ENCODE assay signal across 26 cellular contexts in the genomic region with DNA sequence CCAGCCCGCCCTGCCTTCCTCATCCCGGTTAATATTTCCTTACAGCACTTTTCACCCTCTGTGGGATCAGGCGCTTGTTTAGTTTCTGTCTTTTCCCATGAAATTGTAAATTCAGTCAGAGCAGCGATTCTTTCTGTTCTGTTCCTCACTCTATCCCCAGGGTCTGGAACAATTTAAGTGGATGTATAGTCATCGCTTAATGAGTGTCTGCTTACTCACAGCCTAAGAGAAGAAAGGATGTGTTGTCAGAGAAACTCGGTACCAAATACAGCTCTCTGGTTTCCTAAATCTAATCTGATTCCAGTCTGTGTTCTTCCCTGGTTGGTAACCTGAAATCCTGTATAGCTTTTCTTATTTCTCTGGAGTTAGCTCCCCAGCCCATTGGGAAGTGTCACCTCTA. TPM values are rescaled to one million over a fixed set of nuclear protein-coding genes. Genes with fewer than 3 reads are reported as not detected.
DNase-seq lines count a peak whose midpoint lies in the region; ATAC-seq and TF ChIP-seq lines count a peak whose summit lies in the region.
"Had no signal": no experiment of that assay in that cellular context is flagged by ENCODE, and none has a peak within 500 bp of the region (broad histone marks: within the 10 kb centered on the region; RNA-seq: fewer than 3 reads in every experiment).

No MANE protein-coding gene starts in this region.

- DNase-seq in GM23338 (ENCODE audit: low spot score) (no peak), SK-N-SH (no peak), fibroblast of mammary gland (ENCODE audit: low read depth) (peak; percentile 69), stromal cell of bone marrow (ENCODE audit: low read depth) (peak; percentile 70), left ventricle myocardium inferior (no peak), 8988T (no peak)
- DNase-seq: activated naive CD4-positive, alpha-beta T cell treated with anti-CD3 and anti-CD28 coated beads, Interleukin-2, amount 10 ng/mL, durations not matched to agents 7 days and 5 days; amygdala; CD4-positive, alpha-beta memory T cell; cortex of kidney; GDM1; left ventricle myocardium superior; NCI-H1105; NCI-H1930; NCI-H69; right cardiac atrium; stimulated activated CD4-positive, alpha-beta T cell treated with anti-CD3 and anti-CD28 coated beads, Interleukin-4, amount 100 ng/mL, for 24 hours; stimulated activated naive B cell treated with anti-CD40 and anti-IgM and Interleukin-4, amounts not matched to agents 10 μg/mL and 1 μg/mL and 100 μg/mL, for 72 hours; T-helper 9 cell had no signal

- ATAC-seq in GM23338 (no peak), GM19452 (IDR thresholded peaks at IDR 0.05; ENCODE audit: unreplicated experiment) (no peak)
- ATAC-seq: left ventricle myocardium superior; right cardiac atrium; stimulated activated naive B cell treated with anti-CD40 and anti-IgM and Interleukin-4, amounts not matched to agents 10 μg/mL and 1 μg/mL and 100 μg/mL, for 72 hours had no signal

- WGBS in SK-N-SH (ENCODE audit: low lambda C conversion rate), result 40% methylated on average over 6 of the region's 6 CpGs

- peaks cover 4% of the 10 kb centered on the region for H3K27me3 Mint-ChIP-seq in GM23338 (ENCODE audit: insufficient read depth, low read depth, poor library complexity)

- H3K9me3 ChIP-seq in SK-N-SH, result no peaks in the 10 kb centered on the region
- H3K9me3 ChIP-seq in left ventricle myocardium inferior (replicated peaks), result no peaks in the 10 kb centered on the region
- H3K9me3 ChIP-seq: vagina had no signal

- H3K4me2 ChIP-seq in GM23338 (no peak overlapping the region), SK-N-SH (0 out of 2 replicates have a peak overlapping the region, but pooled peaks have one; percentile 33)

- no peak overlapping the region for H3K27ac ChIP-seq in GM23338 (ENCODE audit: low read depth)
- no peak overlapping the region for H3K27ac ChIP-seq in SK-N-SH (ENCODE audit: low read depth in 2 of 2, low read length in 1 of 2)
- H3K27ac ChIP-seq in left ventricle myocardium inferior (replicated peaks), result no peak overlapping the region
- H3K27ac ChIP-seq: cardiac muscle cell, parathyroid adenoma, vagina had no signal

- intact Hi-C loops in left ventricle myocardium inferior (cut with micrococcal nuclease), result no loop called here

- POLR2A ChIA-PET in SK-N-SH (lab: Yijun Ruan, JAX), result interaction anchor here (0.6 kb wide), 1 partner anchor 237 kb away, joined by 3 read pairs; no protein-coding TSS in a partner anchor

- no peaks in the 10 kb centered on the region for H3K36me3 Mint-ChIP-seq in GM23338 (ENCODE audit: low read depth)
- H3K36me3 Mint-ChIP-seq: activated naive CD4-positive, alpha-beta T cell treated with anti-CD3 and anti-CD28 coated beads, Interleukin-2, amount 10 ng/mL, durations not matched to agents 7 days and 5 days; CD4-positive, alpha-beta memory T cell; natural killer cell treated with Interleukin-12 subunit alpha and Interleukin-12 subunit beta and Interleukin-15 and Interleukin-18, amount 100 ng/mL, for 72 hours; stimulated activated naive B cell treated with anti-CD40 and anti-IgM and Interleukin-4, amounts not matched to agents 10 μg/mL and 1 μg/mL and 100 μg/mL, for 72 hours; WTC11 had no signal

- H3K9me3 Mint-ChIP-seq in GM23338, result no peaks in the 10 kb centered on the region
- H3K9me3 Mint-ChIP-seq: activated naive CD4-positive, alpha-beta T cell treated with anti-CD3 and anti-CD28 coated beads, Interleukin-2, amount 10 ng/mL, durations not matched to agents 7 days and 5 days; activated T-helper 1 cell treated with anti-CD3 and anti-CD28 coated beads, Interleukin-12 subunit alpha, Interleukin-12 subunit beta, Interleukin-2, Interleukin-4 antibody, amounts not matched to agents 30 ng/mL and 10 ng/mL and 1 ng/mL, durations not matched to agents 14 hours and 24 hours and 36 hours; natural killer cell treated with Interleukin-12 subunit alpha and Interleukin-12 subunit beta and Interleukin-15 and Interleukin-18, amount 100 ng/mL, for 72 hours; stimulated activated naive B cell treated with anti-CD40 and anti-IgM and Interleukin-4, amounts not matched to agents 10 μg/mL and 1 μg/mL and 100 μg/mL, for 72 hours had no signal

- H3K79me2 ChIP-seq in GM23338 (replicated peaks; ENCODE audit: insufficient read depth), result no peaks in the 10 kb centered on the region
- no peaks in the 10 kb centered on the region for H3K79me2 ChIP-seq in SK-N-SH (ENCODE audit: insufficient read depth)
- H3K79me2 ChIP-seq: parathyroid adenoma had no signal

- H3K27me3 ChIP-seq in GM23338 (ENCODE audit: insufficient read depth) (no peaks in the 10 kb centered on the region), SK-N-SH (ENCODE audit: insufficient read depth) (no peaks in the 10 kb centered on the region), left ventricle myocardium inferior (ENCODE audit: low read depth) (no peaks in the 10 kb centered on the region)
- H3K27me3 ChIP-seq: cardiac muscle cell, vagina had no signal

- H3K9me2 ChIP-seq in GM23338 (ENCODE audit: insufficient read depth) (no peaks in the 10 kb centered on the region), SK-N-SH (no peaks in the 10 kb centered on the region)

- H3F3A ChIP-seq in GM23338 (replicated peaks; ENCODE audit: low read depth), result no peaks in the 10 kb centered on the region
- peaks cover 5% of the 10 kb centered on the region for H3F3A ChIP-seq in SK-N-SH (replicated peaks; ENCODE audit: insufficient read depth)

- CTCF ChIA-PET in SK-N-SH (lab: Yijun Ruan, JAX), result no interaction called here

- no peaks in the 10 kb centered on the region for H4K20me1 ChIP-seq in GM23338 (replicated peaks; ENCODE audit: insufficient read depth)
- H4K20me1 ChIP-seq in SK-N-SH (ENCODE audit: insufficient read depth), result no peaks in the 10 kb centered on the region

- TF ChIP-seq RAD21 in SK-N-SH (IDR thresholded peaks at IDR 0.05; ENCODE audit: low read length), result no peak

- no peak for TF ChIP-seq CTCF in GM23338 (conservative IDR thresholded peaks at IDR 0.05; ENCODE audit: low read depth in 2 of 2)
- no peak for TF ChIP-seq CTCF in SK-N-SH (IDR thresholded peaks at IDR 0.05)
- TF ChIP-seq CTCF in fibroblast of mammary gland (conservative IDR thresholded peaks at IDR 0.05; ENCODE audit: control insufficient read depth, insufficient read depth, low read depth, low read length), result no peak
- TF ChIP-seq CTCF in left ventricle myocardium inferior (IDR thresholded peaks at IDR 0.05; ENCODE audit: borderline replicate concordance), result no peak

- H2AFZ ChIP-seq in GM23338 (0 out of 2 replicates have a peak overlapping the region, but pooled peaks have one; percentile 89), SK-N-SH (ENCODE audit: low read depth) (no peak overlapping the region)
- H2AFZ ChIP-seq: parathyroid adenoma had no signal

- H3K4me1 Mint-ChIP-seq in GM23338, result peaks cover 8% of the 10 kb centered on the region; the same call in 2 of the 3 replicates
- H3K4me1 Mint-ChIP-seq: activated naive CD4-positive, alpha-beta T cell treated with anti-CD3 and anti-CD28 coated beads, Interleukin-2, amount 10 ng/mL, durations not matched to agents 7 days and 5 days; CD4-positive, alpha-beta memory T cell; stimulated activated naive B cell treated with anti-CD40 and anti-IgM and Interleukin-4, amounts not matched to agents 10 μg/mL and 1 μg/mL and 100 μg/mL, for 72 hours had no signal

- no peak overlapping the region for H3K4me3 Mint-ChIP-seq in GM23338
- H3K4me3 Mint-ChIP-seq: activated naive CD4-positive, alpha-beta T cell treated with anti-CD3 and anti-CD28 coated beads, Interleukin-2, amount 10 ng/mL, durations not matched to agents 7 days and 5 days; activated T-helper 1 cell treated with anti-CD3 and anti-CD28 coated beads, Interleukin-12 subunit alpha, Interleukin-12 subunit beta, Interleukin-2, Interleukin-4 antibody, amounts not matched to agents 30 ng/mL and 10 ng/mL and 1 ng/mL, durations not matched to agents 14 hours and 24 hours and 36 hours; CD4-positive, alpha-beta memory T cell; natural killer cell treated with Interleukin-12 subunit alpha and Interleukin-12 subunit beta and Interleukin-15 and Interleukin-18, amount 100 ng/mL, for 72 hours; stimulated activated naive B cell treated with anti-CD40 and anti-IgM and Interleukin-4, amounts not matched to agents 10 μg/mL and 1 μg/mL and 100 μg/mL, for 72 hours; WTC11 had no signal

- 0 out of 2 replicates have a peak overlapping the region, but pooled peaks have one; percentile 24 for H3K27ac Mint-ChIP-seq in GM23338
- H3K27ac Mint-ChIP-seq: activated naive CD4-positive, alpha-beta T cell treated with anti-CD3 and anti-CD28 coated beads, Interleukin-2, amount 10 ng/mL, durations not matched to agents 7 days and 5 days; activated T-helper 1 cell treated with anti-CD3 and anti-CD28 coated beads, Interleukin-12 subunit alpha, Interleukin-12 subunit beta, Interleukin-2, Interleukin-4 antibody, amounts not matched to agents 30 ng/mL and 10 ng/mL and 1 ng/mL, durations not matched to agents 14 hours and 24 hours and 36 hours; natural killer cell treated with Interleukin-12 subunit alpha and Interleukin-12 subunit beta and Interleukin-15 and Interleukin-18, amount 100 ng/mL, for 72 hours; stimulated activated naive B cell treated with anti-CD40 and anti-IgM and Interleukin-4, amounts not matched to agents 10 μg/mL and 1 μg/mL and 100 μg/mL, for 72 hours; WTC11 had no signal

- H3K4me1 ChIP-seq in GM23338 (ENCODE audit: insufficient read depth) (no peaks in the 10 kb centered on the region), SK-N-SH (ENCODE audit: control insufficient read depth in 1 of 2, insufficient read depth in 2 of 2, low read depth in 1 of 2, low read length in 1 of 2) (peaks cover 0 to 4% of the 10 kb centered on the region in 2 experiments; a peak in 1 of 4 replicates), left ventricle myocardium inferior (no peaks in the 10 kb centered on the region)
- H3K4me1 ChIP-seq: parathyroid adenoma, vagina had no signal

- H3K4me3 ChIP-seq in GM23338 (no peak overlapping the region), SK-N-SH (ENCODE audit: low read depth in 2 of 2, low read length in 1 of 2) (no peak overlapping the region), fibroblast of mammary gland (ENCODE audit: control insufficient read depth, low read depth, low read length) (no peak overlapping the region), left ventricle myocardium inferior (no peak overlapping the region)
- H3K4me3 ChIP-seq: cardiac muscle cell, vagina had no signal

- no peak for TF ChIP-seq EP300 in SK-N-SH (IDR thresholded peaks at IDR 0.05; ENCODE audit: borderline replicate concordance in 1 of 2, low read depth in 1 of 2, low read length in 1 of 2)

- H3K9ac ChIP-seq in SK-N-SH, result no peak overlapping the region
- H3K9ac ChIP-seq: parathyroid adenoma had no signal

- H3K36me3 ChIP-seq in GM23338 (ENCODE audit: insufficient read depth), result no peaks in the 10 kb centered on the region
- no peaks in the 10 kb centered on the region for H3K36me3 ChIP-seq in SK-N-SH (replicated peaks in 1 of 2; ENCODE audit: control insufficient read depth in 1 of 2, insufficient read depth in 2 of 2, low read length in 1 of 2)
- H3K36me3 ChIP-seq in left ventricle myocardium inferior, result no peaks in the 10 kb centered on the region
- H3K36me3 ChIP-seq: cardiac muscle cell, vagina had no signal

RNA-seq across cellular contexts. Expression of a gene that starts 44.9 kb away (rescaled TPM):
- total RNA-seq in GM23338 (2014; rRNA removed; shearing (Covaris generic)), result 39.7 and 47.3 TPM in 2 replicates
- polyA plus RNA-seq in GM23338 (2016; fragmentation: Nextera tagmentation; extraction: Ambion mirVana), result 48.6 and 54.8 TPM in 2 replicates
- polyA plus RNA-seq in SK-N-SH (2012; rRNA removed), result 285 and 309 TPM in 2 replicates
- polyA plus RNA-seq in SK-N-SH (2012; cell fraction: cytosol; rRNA removed), result 143 and 157 TPM in 2 replicates
- polyA plus RNA-seq in SK-N-SH (2012; cell fraction: nucleus; rRNA removed), result 1,026 and 1,160 TPM in 2 replicates
- 9.7 TPM for total RNA-seq in left ventricle myocardium inferior

Comparison
In these comparisons a context has a peak if more than half of its experiments do, and no peak if none do; other contexts are left out.
1. DNase-seq: peak in fibroblast of mammary gland (single experiment) and stromal cell of bone marrow (single experiment); none in GM23338 (single experiment), SK-N-SH (single experiment), left ventricle myocardium inferior (single experiment) and 8988T (single experiment).